ENCODE assay signal across 18 cellular contexts in genomic region chr7:50415844-50416243, GRCh38. TPM values are rescaled to one million over a fixed set of nuclear protein-coding genes. Genes with fewer than 3 reads are reported as not detected.
DNase-seq lines count a peak whose midpoint lies in the region; ATAC-seq and TF ChIP-seq lines count a peak whose summit lies in the region.
"Had no signal": no experiment of that assay in that cellular context is flagged by ENCODE, and none has a peak within 500 bp of the region (broad histone marks: within the 10 kb centered on the region; RNA-seq: fewer than 3 reads in every experiment).

No MANE protein-coding gene starts in this region.

- CTCF ChIA-PET in activated CD8-positive, alpha-beta T cell treated with anti-CD3 and anti-CD28 coated beads, Interleukin-2, amount 10 ng/mL, durations not matched to agents 7 days and 5 days (lab: Charles Lee), result interaction anchor here (0.8 to 7.7 kb wide), 14 partner anchors 9 to 322 kb away, joined by 3 to 76 read pairs (median 6); partner anchors contain the start of gene ZPBP

- H3K4me3 Mint-ChIP-seq in activated T-cell treated with anti-CD3 and anti-CD28 coated beads, Interleukin-2, amount 50 U/mL, for 24 hours, result no peak overlapping the region
- no peak overlapping the region for H3K4me3 Mint-ChIP-seq in activated CD8-positive, alpha-beta T cell treated with anti-CD3 and anti-CD28 coated beads, Interleukin-2, amount 10 ng/mL, durations not matched to agents 7 days and 5 days
- peak overlapping the region; percentile 52 to 81 (median 70) for H3K4me3 Mint-ChIP-seq in naive thymus-derived CD8-positive, alpha-beta T cell
- H3K4me3 Mint-ChIP-seq in progenitor cell of endocrine pancreas (ENCODE audit: low read depth), result no peak overlapping the region
- H3K4me3 Mint-ChIP-seq: effector memory CD8-positive, alpha-beta T cell; neural crest cell had no signal

- ATAC-seq in GM18498 (IDR thresholded peaks at IDR 0.05; ENCODE audit: unreplicated experiment) (peak; percentile 1), GM18519 (IDR thresholded peaks at IDR 0.05; ENCODE audit: low FRiP score, unreplicated experiment) (no peak), GM21825 (IDR thresholded peaks at IDR 0.05; ENCODE audit: unreplicated experiment) (no peak)
- ATAC-seq in activated CD8-positive, alpha-beta T cell treated with anti-CD3 and anti-CD28 coated beads, Interleukin-2, amount 10 ng/mL, durations not matched to agents 7 days and 5 days, result peak; percentile 17
- peak; percentile 7 to 39 for ATAC-seq in naive thymus-derived CD8-positive, alpha-beta T cell
- ATAC-seq: effector memory CD8-positive, alpha-beta T cell had no signal

- H3K9me3 Mint-ChIP-seq in activated T-cell treated with anti-CD3 and anti-CD28 coated beads, Interleukin-2, amount 50 U/mL, for 24 hours, result no peaks in the 10 kb centered on the region
- no peaks in the 10 kb centered on the region for H3K9me3 Mint-ChIP-seq in activated CD8-positive, alpha-beta T cell treated with anti-CD3 and anti-CD28 coated beads, Interleukin-2, amount 10 ng/mL, durations not matched to agents 7 days and 5 days (ENCODE audit: insufficient read depth)
- no peaks in the 10 kb centered on the region for H3K9me3 Mint-ChIP-seq in naive thymus-derived CD8-positive, alpha-beta T cell
- H3K9me3 Mint-ChIP-seq in progenitor cell of endocrine pancreas (ENCODE audit: low read depth), result no peaks in the 10 kb centered on the region
- H3K9me3 Mint-ChIP-seq: effector memory CD8-positive, alpha-beta T cell; neural crest cell had no signal

- no peaks in the 10 kb centered on the region for H3K27me3 Mint-ChIP-seq in activated T-cell treated with anti-CD3 and anti-CD28 coated beads, Interleukin-2, amount 50 U/mL, for 24 hours
- no peaks in the 10 kb centered on the region for H3K27me3 Mint-ChIP-seq in activated CD8-positive, alpha-beta T cell treated with anti-CD3 and anti-CD28 coated beads, Interleukin-2, amount 10 ng/mL, durations not matched to agents 7 days and 5 days (ENCODE audit: low read depth)
- H3K27me3 Mint-ChIP-seq in naive thymus-derived CD8-positive, alpha-beta T cell, result no peaks in the 10 kb centered on the region
- H3K27me3 Mint-ChIP-seq in progenitor cell of endocrine pancreas, result peaks cover 3% of the 10 kb centered on the region
- H3K27me3 Mint-ChIP-seq: effector memory CD8-positive, alpha-beta T cell had no signal

- DNase-seq in activated T-cell treated with anti-CD3 and anti-CD28 coated beads, Interleukin-2, amount 50 U/mL, for 24 hours, result no peak
- no peak for DNase-seq in activated T-cell treated with anti-CD3 and anti-CD28 coated beads, Interleukin-2, amount 50 U/mL, for 1 hour
- DNase-seq in activated CD8-positive, alpha-beta T cell treated with anti-CD3 and anti-CD28 coated beads, Interleukin-2, amount 10 ng/mL, durations not matched to agents 7 days and 5 days, result no peak
- no peak for DNase-seq in naive thymus-derived CD8-positive, alpha-beta T cell
- no peak for DNase-seq in progenitor cell of endocrine pancreas (ENCODE audit: low spot score, unreplicated experiment)
- DNase-seq: activated CD4-positive, alpha-beta T cell treated with anti-CD3 and anti-CD28 coated beads, Interleukin-2, amount 50 U/mL, for 4 hours; effector memory CD8-positive, alpha-beta T cell; HCEC 1CT; NCI-H1694; NCI-H2171; NCI-H526 treated with DMSO at 0.1 percent for 48 hours; Right ventricle myocardium superior; sigmoid colon; stimulated activated CD8-positive, alpha-beta memory T cell treated with anti-CD3 and anti-CD28 coated beads, Interleukin-4, amount 100 ng/mL, for 48 hours had no signal

- no peak for TF ChIP-seq CTCF in progenitor cell of endocrine pancreas (IDR thresholded peaks at IDR 0.05; ENCODE audit: unreplicated experiment)

- peaks cover 38% of the 10 kb centered on the region for H3K4me1 Mint-ChIP-seq in activated T-cell treated with anti-CD3 and anti-CD28 coated beads, Interleukin-2, amount 50 U/mL, for 24 hours (ENCODE audit: low read depth)
- H3K4me1 Mint-ChIP-seq in activated CD8-positive, alpha-beta T cell treated with anti-CD3 and anti-CD28 coated beads, Interleukin-2, amount 10 ng/mL, durations not matched to agents 7 days and 5 days (ENCODE audit: low read depth), result peaks cover 32% of the 10 kb centered on the region
- peaks cover 8 to 69% (median 41%) of the 10 kb centered on the region in 4 donors for H3K4me1 Mint-ChIP-seq in naive thymus-derived CD8-positive, alpha-beta T cell
- H3K4me1 Mint-ChIP-seq in progenitor cell of endocrine pancreas (ENCODE audit: low read depth), result no peaks in the 10 kb centered on the region
- H3K4me1 Mint-ChIP-seq: neural crest cell had no signal

- H3K36me3 Mint-ChIP-seq in activated T-cell treated with anti-CD3 and anti-CD28 coated beads, Interleukin-2, amount 50 U/mL, for 24 hours (ENCODE audit: low read depth), result no peaks in the 10 kb centered on the region
- no peaks in the 10 kb centered on the region for H3K36me3 Mint-ChIP-seq in activated CD8-positive, alpha-beta T cell treated with anti-CD3 and anti-CD28 coated beads, Interleukin-2, amount 10 ng/mL, durations not matched to agents 7 days and 5 days (ENCODE audit: low read depth)
- H3K36me3 Mint-ChIP-seq in naive thymus-derived CD8-positive, alpha-beta T cell, result no peaks in the 10 kb centered on the region
- H3K36me3 Mint-ChIP-seq in progenitor cell of endocrine pancreas (ENCODE audit: insufficient read depth), result no peaks in the 10 kb centered on the region

- POLR2A ChIA-PET in activated CD8-positive, alpha-beta T cell treated with anti-CD3 and anti-CD28 coated beads, Interleukin-2, amount 10 ng/mL, durations not matched to agents 7 days and 5 days (lab: Charles Lee), result interaction anchor here (1.1 kb wide), 1 partner anchor 106 kb away, joined by 3 read pairs; no protein-coding TSS in a partner anchor
- POLR2A ChIA-PET in naive thymus-derived CD8-positive, alpha-beta T cell (lab: Charles Lee), result interaction anchor here (0.8 to 2.9 kb wide), 7 partner anchors 9 to 210 kb away, joined by 3 to 29 read pairs (median 4); no protein-coding TSS in a partner anchor

- peak overlapping the region; percentile 62 for H3K27ac Mint-ChIP-seq in activated T-cell treated with anti-CD3 and anti-CD28 coated beads, Interleukin-2, amount 50 U/mL, for 24 hours
- peak overlapping the region; percentile 7 for H3K27ac Mint-ChIP-seq in activated CD8-positive, alpha-beta T cell treated with anti-CD3 and anti-CD28 coated beads, Interleukin-2, amount 10 ng/mL, durations not matched to agents 7 days and 5 days
- H3K27ac Mint-ChIP-seq in naive thymus-derived CD8-positive, alpha-beta T cell, result peak overlapping the region in 9 of 10 donors; percentile 44 to 86 (median 84)
- H3K27ac Mint-ChIP-seq in progenitor cell of endocrine pancreas, result no peak overlapping the region

RNA-seq across cellular contexts. Expression of gene FIGNL1, which starts 34.3 kb away (rescaled TPM):
- total RNA-seq in activated CD8-positive, alpha-beta T cell treated with anti-CD3 and anti-CD28 coated beads, Interleukin-2, amount 10 ng/mL, durations not matched to agents 7 days and 5 days, result 10 to 100 TPM; 40.7 to 41.0 TPM
- 10 to 100 TPM; 14.8 to 15.1 TPM for total RNA-seq in naive thymus-derived CD8-positive, alpha-beta T cell
- 10 to 100 TPM in 1 of 3 donors, 1 to 10 TPM in 2; 4.2 to 10.2 (median 7.2) TPM for polyA plus RNA-seq in naive thymus-derived CD8-positive, alpha-beta T cell
- 26.5 and 26.9 TPM in 2 replicates for total RNA-seq in progenitor cell of endocrine pancreas

Comparison
In these comparisons a context has a peak if more than half of its experiments do, and no peak if none do; other contexts are left out.
1. H3K4me3 Mint-ChIP-seq: peak in naive thymus-derived CD8-positive, alpha-beta T cell (10 of 10); none in activated T-cell treated with anti-CD3 and anti-CD28 coated beads, Interleukin-2, amount 50 U/mL, for 24 hours (single experiment), activated CD8-positive, alpha-beta T cell treated with anti-CD3 and anti-CD28 coated beads, Interleukin-2, amount 10 ng/mL, durations not matched to agents 7 days and 5 days (single experiment) and progenitor cell of endocrine pancreas (single experiment).
2. ATAC-seq: peak in GM18498 (single experiment), activated CD8-positive, alpha-beta T cell treated with anti-CD3 and anti-CD28 coated beads, Interleukin-2, amount 10 ng/mL, durations not matched to agents 7 days and 5 days (single experiment) and naive thymus-derived CD8-positive, alpha-beta T cell (2 of 2); none in GM18519 (single experiment) and GM21825 (single experiment).